ENCODE assay signal across 8 cellular contexts in genomic region chr5:151447174-151448037, GRCh38. TPM values are rescaled to one million over a fixed set of nuclear protein-coding genes. Genes with fewer than 3 reads are reported as not detected.
DNase-seq lines count a peak whose midpoint lies in the region; ATAC-seq and TF ChIP-seq lines count a peak whose summit lies in the region.

Gene SLC36A1 (plus strand): TSS chr5:151447603. CDS start chr5:151458793, 11,190 bp downstream.

- H2AFZ ChIP-seq in SU-DHL-6 (ENCODE audit: low read depth, low read length, severe bottlenecking): peak within 1 kb of the TSS; percentile 75

- intact Hi-C loops in heart left ventricle (cut with DNase I) (loop anchor here (1.0 to 10.0 kb wide), 11 partner anchors 51 to 297 kb away; no protein-coding TSS in a partner anchor), posterior cingulate gyrus (cut with DNase I) (loop anchor here (1.0 to 5.0 kb wide), 4 partner anchors 53 to 293 kb away; partner anchors contain the start of gene GM2A)

- H3K27ac Mint-ChIP-seq in type B pancreatic cell: peak within 1 kb of the TSS; percentile 74

- peak within 1 kb of the TSS; percentile 66 for H3K4me2 ChIP-seq in SU-DHL-6 (ENCODE audit: low read depth, low read length, poor library complexity, severe bottlenecking)

- H3K79me2 ChIP-seq in SU-DHL-6 (ENCODE audit: insufficient read depth, low read length): 0 out of 2 replicates have a peak, but pooled peaks cover 10% of the 10 kb centered on the region

- no peaks in the 10 kb centered on the region for H3K9me2 ChIP-seq in SU-DHL-6 (replicated peaks; ENCODE audit: insufficient read depth, low read length)

- peak within 1 kb of the TSS; percentile 97 for H3K4me3 Mint-ChIP-seq in type B pancreatic cell

- ATAC-seq in HG02759 (IDR thresholded peaks at IDR 0.05; ENCODE audit: unreplicated experiment) (peak; percentile 79), heart left ventricle (peak; percentile 88 to 98 (median 96))

- WGBS in heart left ventricle, 4 donors: 0 to 2% (median 0%) methylated on average over 31 to 46 of the region's 46 CpGs

- no peaks in the 10 kb centered on the region for H3F3A ChIP-seq in SU-DHL-6 (ENCODE audit: insufficient read depth)

- DNase-seq in NCI-H128 (lab: John Stamatoyannopoulos, UW; ENCODE audit: unreplicated experiment) (peak; percentile 82), adipocyte (ENCODE audit: low read depth) (peak; percentile 98), heart left ventricle (peak; percentile 93 to 97 (median 94)), posterior cingulate gyrus (peak; percentile 87 to 99 (median 96)), type B pancreatic cell (ENCODE audit: extremely low spot score, unreplicated experiment) (peak; percentile 98)

- H4K20me1 ChIP-seq in SU-DHL-6 (ENCODE audit: low read depth, low read length): no peaks in the 10 kb centered on the region

- peaks cover 19% of the 10 kb centered on the region for H3K4me1 Mint-ChIP-seq in type B pancreatic cell (ENCODE audit: unreplicated experiment)

- H3K27ac ChIP-seq in SU-DHL-6 (ENCODE audit: low read depth, low read length) (no peak within 1 kb of the TSS), heart left ventricle (peak within 1 kb of the TSS in 8 of 12 donors; percentile 15 to 74 (median 58))

- peaks cover 25% of the 10 kb centered on the region for H3K4me1 ChIP-seq in adipocyte (ENCODE audit: control insufficient read depth, insufficient read depth, low read length)
- H3K4me1 ChIP-seq in heart left ventricle: peaks cover 0 to 24% (median 3%) of the 10 kb centered on the region in 12 donors

- TF ChIP-seq POLR2A in heart left ventricle (IDR thresholded peaks at IDR 0.05): peak in 1 of 2 donors; percentile 57

- H3K36me3 Mint-ChIP-seq in type B pancreatic cell: no peaks in the 10 kb centered on the region

- peaks cover 23% of the 10 kb centered on the region for H3K27me3 Mint-ChIP-seq in type B pancreatic cell

- H3K9me3 ChIP-seq in SU-DHL-6 (ENCODE audit: insufficient read depth, low read length): no peaks in the 10 kb centered on the region
- H3K9me3 ChIP-seq in adipocyte (ENCODE audit: control insufficient read depth, low read length): peaks cover 4% of the 10 kb centered on the region
- no peaks in the 10 kb centered on the region for H3K9me3 ChIP-seq in heart left ventricle

- peak within 1 kb of the TSS; percentile 78 for H3K4me3 ChIP-seq in SU-DHL-6 (ENCODE audit: insufficient read depth, low read length, poor library complexity, severe bottlenecking)
- peak within 1 kb of the TSS; percentile 99 for H3K4me3 ChIP-seq in adipocyte (ENCODE audit: low read length)
- peak within 1 kb of the TSS; percentile 32 to 86 (median 76) for H3K4me3 ChIP-seq in heart left ventricle

- H3K9me3 Mint-ChIP-seq in type B pancreatic cell: no peaks in the 10 kb centered on the region

- peak within 1 kb of the TSS; percentile 68 for H3K9ac ChIP-seq in SU-DHL-6 (ENCODE audit: low read length)
- H3K9ac ChIP-seq in adipocyte (ENCODE audit: low read length): peak within 1 kb of the TSS; percentile 92

- no peaks in the 10 kb centered on the region for H3K36me3 ChIP-seq in SU-DHL-6 (ENCODE audit: low read length)
- no peaks in the 10 kb centered on the region for H3K36me3 ChIP-seq in adipocyte (ENCODE audit: control insufficient read depth, insufficient read depth, low read length, severe bottlenecking)
- H3K36me3 ChIP-seq in heart left ventricle: no peaks in the 10 kb centered on the region

- no peaks in the 10 kb centered on the region for H3K27me3 ChIP-seq in SU-DHL-6 (ENCODE audit: low read length)
- H3K27me3 ChIP-seq in adipocyte (replicated peaks; ENCODE audit: control insufficient read depth, insufficient read depth, low read length): no peaks in the 10 kb centered on the region
- H3K27me3 ChIP-seq in heart left ventricle: peaks cover 0 to 6% (median 0%) of the 10 kb centered on the region in 9 donors

- TF ChIP-seq CTCF in GM12874 (IDR thresholded peaks at IDR 0.05; ENCODE audit: insufficient read depth, low read depth, low read length) (peak; percentile 91), SU-DHL-6 (IDR thresholded peaks at IDR 0.05; ENCODE audit: insufficient read depth, low read length, poor library complexity, severe bottlenecking) (peak; percentile 95), heart left ventricle (IDR thresholded peaks at IDR 0.05) (peak; percentile 94 to 99 (median 97)), type B pancreatic cell (conservative IDR thresholded peaks at IDR 0.05) (peak; percentile 96)

RNA-seq across cellular contexts. Expression of gene SLC36A1, which starts in this region (rescaled TPM):
- total RNA-seq in heart left ventricle: 10 to 100 TPM in 1 of 9 donors, 1 to 10 TPM in 8; 1.7 to 18.8 (median 2.8) TPM
- polyA plus RNA-seq in heart left ventricle: 1 to 10 TPM; 1.2 to 2.8 TPM
- 15.5 and 18.2 TPM in 2 replicates for total RNA-seq in type B pancreatic cell (ENCODE audit: low replicate concordance)
